In the genomic region with DNA sequence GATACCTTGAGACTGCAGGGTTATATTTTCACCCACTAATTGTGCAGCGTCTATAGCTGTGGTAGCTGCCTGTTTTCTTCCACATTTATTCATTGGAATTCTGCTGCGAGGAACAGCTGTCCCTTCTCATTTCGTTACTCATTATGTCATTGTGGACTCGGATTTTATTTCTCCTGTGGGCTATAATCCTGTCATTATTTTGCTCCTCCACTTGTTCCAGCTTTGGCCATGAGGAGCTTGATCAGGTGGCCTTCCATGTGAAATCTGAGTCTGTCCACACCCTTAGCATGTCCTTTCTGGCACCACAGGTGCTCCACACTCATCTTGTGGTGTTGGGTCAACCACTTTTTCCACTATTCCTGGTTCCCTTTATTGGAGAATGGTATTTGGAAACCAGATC, we compare ENCODE assay signal across 15 cellular contexts.
"Had no signal": no experiment of that assay in that cellular context is flagged by ENCODE, and none has a peak within 500 bp of the region (broad histone marks: within the 10 kb centered on the region; RNA-seq: fewer than 3 reads in every experiment).

No MANE protein-coding gene starts in this region.

- H3K27ac Mint-ChIP-seq: activated B cell treated with CpG ODN at 0.5 μM for 24 hours; activated CD4-positive, alpha-beta T cell treated with anti-CD3 and anti-CD28 coated beads, Interleukin-2, amount 10 ng/mL, durations not matched to agents 7 days and 5 days; stimulated activated naive CD8-positive, alpha-beta T cell treated with anti-CD3 and anti-CD28 coated beads, Interleukin-15, Interleukin-2, amounts not matched to agents 100 ng/mL and 50 ng/mL, for 24 hours; T-helper 17 cell had no signal

- DNase-seq: activated B cell treated with CpG ODN at 0.5 μM for 24 hours; activated CD4-positive, alpha-beta T cell treated with anti-CD3 and anti-CD28 coated beads, Interleukin-2, amount 10 ng/mL, durations not matched to agents 7 days and 5 days; cerebellar nuclear complex; dermis blood vessel endothelial cell; erythroblast; hypothalamus; kidney glomerular epithelial cell; lower lobe of right lung; midbrain; naive thymus-derived CD4-positive, alpha-beta T cell; stimulated activated CD4-positive, alpha-beta T cell treated with anti-CD3 and anti-CD28 coated beads, Interleukin-4, amount 100 ng/mL, for 24 hours; T-helper 17 cell; upper lobe of left lung had no signal

- H3K9me3 ChIP-seq: lower lobe of right lung, upper lobe of left lung had no signal

- H3K36me3 Mint-ChIP-seq: activated naive CD4-positive, alpha-beta T cell treated with anti-CD3 and anti-CD28 coated beads, Interleukin-2, amount 50 U/mL, for 24 hours had no signal

- H3K4me3 ChIP-seq: lower lobe of right lung had no signal

- H3K9me3 Mint-ChIP-seq: activated B cell treated with CpG ODN at 0.5 μM for 24 hours; activated CD4-positive, alpha-beta T cell treated with anti-CD3 and anti-CD28 coated beads, Interleukin-2, amount 10 ng/mL, durations not matched to agents 7 days and 5 days; activated naive CD4-positive, alpha-beta T cell treated with anti-CD3 and anti-CD28 coated beads, Interleukin-2, amount 50 U/mL, for 24 hours; naive thymus-derived CD4-positive, alpha-beta T cell; stimulated activated naive CD8-positive, alpha-beta T cell treated with anti-CD3 and anti-CD28 coated beads, Interleukin-15, Interleukin-2, amounts not matched to agents 100 ng/mL and 50 ng/mL, for 24 hours had no signal

- H3K27me3 ChIP-seq: upper lobe of left lung had no signal

- H3K4me3 Mint-ChIP-seq: activated B cell treated with CpG ODN at 0.5 μM for 24 hours; activated CD4-positive, alpha-beta T cell treated with anti-CD3 and anti-CD28 coated beads, Interleukin-2, amount 10 ng/mL, durations not matched to agents 7 days and 5 days; activated naive CD4-positive, alpha-beta T cell treated with anti-CD3 and anti-CD28 coated beads, Interleukin-2, amount 50 U/mL, for 24 hours; stimulated activated naive CD8-positive, alpha-beta T cell treated with anti-CD3 and anti-CD28 coated beads, Interleukin-15, Interleukin-2, amounts not matched to agents 100 ng/mL and 50 ng/mL, for 24 hours; T-helper 17 cell had no signal

- H3K27me3 Mint-ChIP-seq: activated B cell treated with CpG ODN at 0.5 μM for 24 hours; activated CD4-positive, alpha-beta T cell treated with anti-CD3 and anti-CD28 coated beads, Interleukin-2, amount 10 ng/mL, durations not matched to agents 7 days and 5 days; activated naive CD4-positive, alpha-beta T cell treated with anti-CD3 and anti-CD28 coated beads, Interleukin-2, amount 50 U/mL, for 24 hours; naive thymus-derived CD4-positive, alpha-beta T cell; stimulated activated naive CD8-positive, alpha-beta T cell treated with anti-CD3 and anti-CD28 coated beads, Interleukin-15, Interleukin-2, amounts not matched to agents 100 ng/mL and 50 ng/mL, for 24 hours; T-helper 17 cell had no signal
